ENCODE assay signal across 12 cellular contexts in the genomic region with DNA sequence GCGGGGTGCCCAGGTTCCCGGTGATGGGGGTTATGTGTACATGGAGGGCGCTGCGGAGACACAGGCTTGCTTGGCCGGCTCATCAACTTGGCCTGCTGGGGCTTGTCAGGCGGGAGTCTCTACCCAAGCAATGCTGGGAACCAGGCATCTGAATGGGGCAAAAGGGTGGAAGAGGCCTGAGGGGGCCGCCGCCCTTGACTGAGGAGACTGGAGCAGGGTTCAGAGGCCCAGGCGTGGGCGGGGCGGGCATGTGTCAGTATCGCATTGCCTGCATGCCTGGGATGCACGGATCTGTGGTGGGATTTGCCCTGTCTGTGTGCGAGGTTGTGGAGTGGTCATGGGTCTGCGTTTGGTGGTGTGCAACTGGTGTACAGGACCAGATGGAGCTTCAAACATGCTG. TPM values are rescaled to one million over a fixed set of nuclear protein-coding genes. Genes with fewer than 3 reads are reported as not detected.
DNase-seq lines count a peak whose midpoint lies in the region; ATAC-seq and TF ChIP-seq lines count a peak whose summit lies in the region.
"Had no signal": no experiment of that assay in that cellular context is flagged by ENCODE, and none has a peak within 500 bp of the region (broad histone marks: within the 10 kb centered on the region; RNA-seq: fewer than 3 reads in every experiment).

No MANE protein-coding gene starts in this region.

- H3K4me3 Mint-ChIP-seq in MCF 10A (ENCODE audit: unreplicated experiment): no peak overlapping the region

- 59 to 69% (median 66%) methylated on average over 10 to 15 of the region's 15 CpGs for WGBS in spleen, 5 donors
- WGBS in psoas muscle, 3 donors: 74 to 81% (median 78%) methylated on average over 14 to 15 of the region's 15 CpGs

- peaks cover 10% of the 10 kb centered on the region for H3K27me3 Mint-ChIP-seq in MCF 10A (ENCODE audit: insufficient read depth, unreplicated experiment)

- no peaks in the 10 kb centered on the region for H3K9me3 Mint-ChIP-seq in MCF 10A (ENCODE audit: unreplicated experiment)

- DNase-seq in HK-2 (ENCODE audit: unreplicated experiment) (peak; percentile 70), MCF 10A (ENCODE audit: unreplicated experiment) (peak; percentile 89), spleen (no peak), DMS114 treated with DMSO at 0.1 percent for 48 hours (lab: John Stamatoyannopoulos, UW; ENCODE audit: unreplicated experiment) (no peak), psoas muscle (no peak), AG20443 (ENCODE audit: low spot score) (no peak)
- DNase-seq: activated CD4-positive, alpha-beta T cell treated with anti-CD3 and anti-CD28 coated beads, Interleukin-2, amount 50 U/mL, for 48 hours; adrenal gland; DMS79 treated with DMSO at 0.1 percent for 48 hours; NCI-H2081 had no signal

- H3K36me3 ChIP-seq in iPS-20b (ENCODE audit: insufficient read depth, low read depth, low read length) (no peaks in the 10 kb centered on the region), spleen (no peaks in the 10 kb centered on the region), psoas muscle (ENCODE audit: insufficient read depth in 1 of 2, low read depth in 1 of 2) (no peaks in the 10 kb centered on the region)
- H3K36me3 ChIP-seq: adrenal gland had no signal

- intact Hi-C loops in MCF 10A (cut with micrococcal nuclease) (no loop called here), spleen (cut with DNase I; ENCODE audit: low total_unique reads) (no loop called here), psoas muscle (cut with DNase I) (no loop called here)

- H3K4me1 ChIP-seq in iPS-20b (ENCODE audit: insufficient read depth, low read length): peaks cover 43% of the 10 kb centered on the region
- peaks cover 23 to 95% (median 63%) of the 10 kb centered on the region in 6 donors for H3K4me1 ChIP-seq in spleen
- peaks cover 34% of the 10 kb centered on the region for H3K4me1 ChIP-seq in psoas muscle

- TF ChIP-seq CTCF in MCF 10A (IDR thresholded peaks at IDR 0.05; ENCODE audit: unreplicated experiment) (no peak), spleen (IDR thresholded peaks at IDR 0.05 in 8 of 11, conservative IDR thresholded peaks at IDR 0.05 in 3 of 11) (no peak), psoas muscle (IDR thresholded peaks at IDR 0.05) (no peak)

- H3K4me1 Mint-ChIP-seq in MCF 10A (ENCODE audit: insufficient read depth, unreplicated experiment): peaks cover 24% of the 10 kb centered on the region

- H3K9me3 ChIP-seq in iPS-20b (ENCODE audit: insufficient read depth, low read depth, low read length) (no peaks in the 10 kb centered on the region), spleen (no peaks in the 10 kb centered on the region), psoas muscle (no peaks in the 10 kb centered on the region)
- H3K9me3 ChIP-seq: adrenal gland had no signal

- ATAC-seq in psoas muscle (no peak), HG03135 (IDR thresholded peaks at IDR 0.05; ENCODE audit: unreplicated experiment) (no peak)

- TF ChIP-seq POLR2A in spleen (IDR thresholded peaks at IDR 0.05): no peak

- POLR2A ChIA-PET in MCF 10A (lab: Yijun Ruan, JAX): interaction anchor here (1.0 kb wide), 1 partner anchor 14 kb away, joined by 3 read pairs; no protein-coding TSS in a partner anchor

- BruUV-seq in MCF 10A (replicated peaks; lab: Mats Ljungman, UMichigan): no TSS peak

- H3K27ac ChIP-seq in iPS-20b (ENCODE audit: low read length) (peak overlapping the region; percentile 78), spleen (peak overlapping the region in 7 of 8 donors; percentile 22 to 92 (median 84)), psoas muscle (no peak overlapping the region)

- H3K27ac Mint-ChIP-seq in MCF 10A (ENCODE audit: low read depth, unreplicated experiment): no peak overlapping the region

- peak overlapping the region; percentile 12; the same call in 1 of the 2 replicates for H3K9ac ChIP-seq in iPS-20b (ENCODE audit: low read depth, low read length)

- H3K4me3 ChIP-seq in iPS-20b (ENCODE audit: low read length): no peak overlapping the region
- H3K4me3 ChIP-seq in spleen: no peak overlapping the region
- no peak overlapping the region for H3K4me3 ChIP-seq in psoas muscle
- H3K4me3 ChIP-seq: adrenal gland had no signal

- no peaks in the 10 kb centered on the region for H3K36me3 Mint-ChIP-seq in MCF 10A (ENCODE audit: insufficient read depth, unreplicated experiment)

- CTCF ChIA-PET in MCF 10A (lab: Yijun Ruan, JAX): no interaction called here

- H3K27me3 ChIP-seq in iPS-20b (ENCODE audit: insufficient read depth, low read length) (peaks cover 10% of the 10 kb centered on the region), spleen (replicated peaks in 1 of 7) (peaks cover 0 to 35% (median 5%) of the 10 kb centered on the region in 7 donors), psoas muscle (ENCODE audit: insufficient read depth in 3 of 3, low read length in 2 of 3) (no peaks in the 10 kb centered on the region)
- H3K27me3 ChIP-seq: adrenal gland had no signal

RNA-seq across cellular contexts. Expression of a gene that starts 21.1 kb away (rescaled TPM):
- total RNA-seq in MCF 10A (2022): 23.2 and 29.2 TPM in 2 replicates
- total RNA-seq in spleen: 100 to 1,000 TPM in 4 of 7 donors, 10 to 100 TPM in 3; 60.5 to 250 (median 109) TPM
- polyA plus RNA-seq in spleen: 10 to 100 TPM in 1 of 3 donors, 1 to 10 TPM in 2; 7.5 to 35.4 (median 9.0) TPM
- 10 to 100 TPM; 23.6 to 35.8 (median 23.7) TPM for total RNA-seq in psoas muscle
- 10 to 100 TPM in 1 of 3 donors, 1 to 10 TPM in 2; 7.6 to 11.8 (median 9.6) TPM for polyA plus RNA-seq in psoas muscle

Comparison
In these comparisons a context has a peak if more than half of its experiments do, and no peak if none do; other contexts are left out.
1. DNase-seq: peak in HK-2 (single experiment) and MCF 10A (single experiment); none in spleen (single experiment), DMS114 treated with DMSO at 0.1 percent for 48 hours (single experiment), psoas muscle (0 of 2) and AG20443 (single experiment).